In genomic region chr1:98660941-98661543, GRCh38 we compare ENCODE assay signal across 1 cellular context.
A peak's percentile ranks its signal among the peaks of the same experiment; 100 is the strongest.
TF ChIP-seq lines count a peak whose summit lies in the region.

No MANE protein-coding gene starts in this region.

TF ChIP-seq in HepG2, 621 proteins besides CTCF, POLR2A, EP300 and RAD21 (continued from another document):
- TF ChIP-seq ZNF207 (IDR thresholded peaks at IDR 0.05; ENCODE audit: borderline replicate concordance) (no peak), ZNF503 (CRISPR knock-in tag; IDR thresholded peaks at IDR 0.05) (0 out of 2 replicates have a peak, but pooled peaks have one; percentile 48), PRMT3 (CRISPR knock-in tag; IDR thresholded peaks at IDR 0.05; ENCODE audit: borderline replicate concordance, low read depth) (no peak), RBM39 (IDR thresholded peaks at IDR 0.05; ENCODE audit: low read depth, low read length, poor library complexity, severe bottlenecking) (no peak), KAT8 (CRISPR knock-in tag; IDR thresholded peaks at IDR 0.05) (peak; percentile 12; the same call in 1 of the 2 replicates)
- TF ChIP-seq, protein P1, sequence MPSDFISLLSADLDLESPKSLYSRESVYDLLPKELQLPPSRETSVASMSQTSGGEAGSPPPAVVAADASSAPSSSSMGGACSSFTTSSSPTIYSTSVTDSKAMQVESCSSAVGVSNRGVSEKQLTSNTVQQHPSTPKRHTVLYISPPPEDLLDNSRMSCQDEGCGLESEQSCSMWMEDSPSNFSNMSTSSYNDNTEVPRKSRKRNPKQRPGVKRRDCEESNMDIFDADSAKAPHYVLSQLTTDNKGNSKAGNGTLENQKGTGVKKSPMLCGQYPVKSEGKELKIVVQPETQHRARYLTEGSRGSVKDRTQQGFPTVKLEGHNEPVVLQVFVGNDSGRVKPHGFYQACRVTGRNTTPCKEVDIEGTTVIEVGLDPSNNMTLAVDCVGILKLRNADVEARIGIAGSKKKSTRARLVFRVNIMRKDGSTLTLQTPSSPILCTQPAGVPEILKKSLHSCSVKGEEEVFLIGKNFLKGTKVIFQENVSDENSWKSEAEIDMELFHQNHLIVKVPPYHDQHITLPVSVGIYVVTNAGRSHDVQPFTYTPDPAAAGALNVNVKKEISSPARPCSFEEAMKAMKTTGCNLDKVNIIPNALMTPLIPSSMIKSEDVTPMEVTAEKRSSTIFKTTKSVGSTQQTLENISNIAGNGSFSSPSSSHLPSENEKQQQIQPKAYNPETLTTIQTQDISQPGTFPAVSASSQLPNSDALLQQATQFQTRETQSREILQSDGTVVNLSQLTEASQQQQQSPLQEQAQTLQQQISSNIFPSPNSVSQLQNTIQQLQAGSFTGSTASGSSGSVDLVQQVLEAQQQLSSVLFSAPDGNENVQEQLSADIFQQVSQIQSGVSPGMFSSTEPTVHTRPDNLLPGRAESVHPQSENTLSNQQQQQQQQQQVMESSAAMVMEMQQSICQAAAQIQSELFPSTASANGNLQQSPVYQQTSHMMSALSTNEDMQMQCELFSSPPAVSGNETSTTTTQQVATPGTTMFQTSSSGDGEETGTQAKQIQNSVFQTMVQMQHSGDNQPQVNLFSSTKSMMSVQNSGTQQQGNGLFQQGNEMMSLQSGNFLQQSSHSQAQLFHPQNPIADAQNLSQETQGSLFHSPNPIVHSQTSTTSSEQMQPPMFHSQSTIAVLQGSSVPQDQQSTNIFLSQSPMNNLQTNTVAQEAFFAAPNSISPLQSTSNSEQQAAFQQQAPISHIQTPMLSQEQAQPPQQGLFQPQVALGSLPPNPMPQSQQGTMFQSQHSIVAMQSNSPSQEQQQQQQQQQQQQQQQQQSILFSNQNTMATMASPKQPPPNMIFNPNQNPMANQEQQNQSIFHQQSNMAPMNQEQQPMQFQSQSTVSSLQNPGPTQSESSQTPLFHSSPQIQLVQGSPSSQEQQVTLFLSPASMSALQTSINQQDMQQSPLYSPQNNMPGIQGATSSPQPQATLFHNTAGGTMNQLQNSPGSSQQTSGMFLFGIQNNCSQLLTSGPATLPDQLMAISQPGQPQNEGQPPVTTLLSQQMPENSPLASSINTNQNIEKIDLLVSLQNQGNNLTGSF (CRISPR knock-in tag; IDR thresholded peaks at IDR 0.05) = 0 out of 2 replicates have a peak, but pooled peaks have one; percentile 30
